In the genomic region with DNA sequence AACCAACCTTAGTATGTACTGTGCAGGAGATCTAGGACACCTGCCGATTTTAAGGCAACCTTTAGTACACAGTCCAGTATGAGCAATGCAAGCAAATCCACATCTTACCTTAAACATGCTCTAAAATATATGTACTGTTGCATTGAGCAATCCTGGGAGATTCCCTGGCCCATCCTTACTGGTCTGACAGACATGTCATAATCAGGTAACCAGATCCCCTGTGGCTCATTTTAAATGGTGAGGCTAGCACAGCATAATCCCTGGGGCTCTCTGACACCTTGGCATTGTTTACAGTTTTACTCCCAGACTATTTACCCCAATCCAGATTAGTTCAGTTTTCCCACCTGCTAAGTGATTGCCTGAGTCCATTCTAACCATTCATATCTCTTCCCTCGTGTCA, we compare ENCODE assay signal across 13 cellular contexts.
"Had no signal": no experiment of that assay in that cellular context is flagged by ENCODE, and none has a peak within 500 bp of the region (broad histone marks: within the 10 kb centered on the region; RNA-seq: fewer than 3 reads in every experiment).

No MANE protein-coding gene starts in this region.

- H3K27me3 ChIP-seq: esophagus muscularis mucosa, spleen, suprapubic skin had no signal

- H3K4me1 ChIP-seq: prostate gland, spleen, suprapubic skin had no signal

- H3K9me3 ChIP-seq: esophagus muscularis mucosa, prostate gland, spleen, suprapubic skin had no signal

- H3K27ac ChIP-seq: esophagus muscularis mucosa, prostate gland, spleen, suprapubic skin had no signal

- DNase-seq: activated CD4-positive, alpha-beta T cell treated with anti-CD3 and anti-CD28 coated beads, Interleukin-2, amount 50 U/mL, for 4 hours; activated CD4-positive, CD25-positive, alpha-beta regulatory T cell treated with anti-CD3 and anti-CD28 coated beads, Interleukin-2, amount 50 U/mL, for 72 hours; activated effector memory CD4-positive, alpha-beta T cell treated with Interleukin-2 at 50 U/mL for 16 hours; activated T-cell treated with anti-CD3 and anti-CD28 coated beads, Interleukin-2, amount 50 U/mL, for 1 hour; amygdala; dermis blood vessel endothelial cell; glutamatergic neuron; nucleus accumbens; spleen; stimulated activated naive CD8-positive, alpha-beta T cell treated with anti-CD3 and anti-CD28 coated beads, Interleukin-15, Interleukin-2, amounts not matched to agents 100 U/mL and 50 U/mL, for 24 hours had no signal

- H3K36me3 ChIP-seq: esophagus muscularis mucosa, prostate gland, spleen, suprapubic skin had no signal

- H3K4me3 ChIP-seq: esophagus muscularis mucosa, prostate gland, spleen, suprapubic skin had no signal
